In the genomic region with DNA sequence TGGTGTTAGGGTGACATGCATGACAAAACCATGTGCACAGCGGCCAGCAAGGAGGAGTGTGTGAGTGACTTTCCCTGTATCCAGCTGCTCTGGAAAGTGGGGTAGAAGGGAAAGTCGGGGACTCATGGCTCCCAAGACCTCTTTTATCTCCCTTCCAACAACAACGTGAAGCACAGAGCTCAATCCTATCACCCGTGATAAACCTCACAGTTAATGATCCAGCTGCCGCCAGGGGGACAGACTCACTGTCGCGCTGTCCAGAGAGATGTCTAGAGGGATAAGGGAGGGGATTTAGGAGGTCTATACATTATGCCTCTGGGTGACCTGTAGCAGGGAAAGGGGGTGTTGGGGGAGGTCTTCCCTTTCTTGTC, we compare ENCODE assay signal across 14 cellular contexts.
A peak's percentile ranks its signal among the peaks of the same experiment; 100 is the strongest.
DNase-seq lines count a peak whose midpoint lies in the region; FAIRE-seq and TF ChIP-seq lines count a peak whose summit lies in the region.
"Had no signal": no experiment of that assay in that cellular context is flagged by ENCODE, and none has a peak within 500 bp of the region (broad histone marks: within the 10 kb centered on the region; RNA-seq: fewer than 3 reads in every experiment).

No MANE protein-coding gene starts in this region.

- peak overlapping the region; percentile 79 for H3K9ac ChIP-seq in MM.1S (ENCODE audit: low read length)

- peak overlapping the region; percentile 84 for H3K4me2 ChIP-seq in MM.1S (ENCODE audit: low read depth, low read length)

- DNase-seq in GM12891 (ENCODE audit: insufficient read length, low spot score) (no peak), MM.1S (no peak), brain microvascular endothelial cell (no peak), neural crest cell (ENCODE audit: low read depth, low spot score) (no peak), NCI-H226 (no peak), epidermal melanocyte (ENCODE audit: insufficient read length, low spot score) (no peak), NCI-H146 (lab: John Stamatoyannopoulos, UW) (no peak)
- DNase-seq in central memory CD4-positive, alpha-beta T cell: no peak
- DNase-seq: activated effector memory CD4-positive, alpha-beta T cell treated with Interleukin-2 at 50 U/mL for 16 hours; gastrocnemius medialis; kidney glomerular epithelial cell; RPMI8226 had no signal

- H3K36me3 ChIP-seq in MM.1S (replicated peaks; ENCODE audit: insufficient read depth, low read length): no peaks in the 10 kb centered on the region
- no peaks in the 10 kb centered on the region for H3K36me3 ChIP-seq in brain microvascular endothelial cell (replicated peaks)
- H3K36me3 ChIP-seq: gastrocnemius medialis had no signal

- H3K4me3 Mint-ChIP-seq in neural crest cell: no peak overlapping the region

- H3K27ac ChIP-seq in MM.1S (ENCODE audit: low read length): peak overlapping the region; percentile 99
- H3K27ac ChIP-seq in brain microvascular endothelial cell: no peak overlapping the region
- H3K27ac ChIP-seq: gastrocnemius medialis had no signal

- H3K27me3 ChIP-seq in MM.1S (replicated peaks; ENCODE audit: insufficient read depth, low read length): no peaks in the 10 kb centered on the region
- H3K27me3 ChIP-seq in brain microvascular endothelial cell (replicated peaks): no peaks in the 10 kb centered on the region

- peaks cover 40% of the 10 kb centered on the region for H3K4me1 ChIP-seq in MM.1S (ENCODE audit: low read length)
- H3K4me1 ChIP-seq: gastrocnemius medialis had no signal

- H2AFZ ChIP-seq in MM.1S (ENCODE audit: low read length): peak overlapping the region; percentile 63

- H3F3A ChIP-seq in MM.1S (ENCODE audit: insufficient read depth, low read length): peaks cover 26% of the 10 kb centered on the region

- no peaks in the 10 kb centered on the region for H3K9me3 ChIP-seq in MM.1S (replicated peaks; ENCODE audit: insufficient read depth, low read length)
- H3K9me3 ChIP-seq: gastrocnemius medialis had no signal

- no peak overlapping the region for H3K4me3 ChIP-seq in MM.1S (ENCODE audit: low read length)
- H3K4me3 ChIP-seq in brain microvascular endothelial cell (ENCODE audit: low read depth, low read length): no peak overlapping the region
- H3K4me3 ChIP-seq: gastrocnemius medialis had no signal

- H4K20me1 ChIP-seq in MM.1S (ENCODE audit: insufficient read depth, low read length): no peaks in the 10 kb centered on the region

- peak; percentile 23 for FAIRE-seq in GM12891 (lab: Jason Lieb, UNC)
- FAIRE-seq: colon, TTC549 had no signal

- H3K9me2 ChIP-seq in MM.1S (replicated peaks; ENCODE audit: insufficient read depth, low read length): no peaks in the 10 kb centered on the region

- no peaks in the 10 kb centered on the region for H3K36me3 Mint-ChIP-seq in neural crest cell (ENCODE audit: low read depth)

- H3K79me2 ChIP-seq in MM.1S (ENCODE audit: low read length): no peaks in the 10 kb centered on the region

- no peaks in the 10 kb centered on the region for H3K9me3 Mint-ChIP-seq in neural crest cell

- no peak for TF ChIP-seq CTCF in MM.1S (IDR thresholded peaks at IDR 0.05; ENCODE audit: low read length)
- peak; percentile 22 for TF ChIP-seq CTCF in brain microvascular endothelial cell (IDR thresholded peaks at IDR 0.05; ENCODE audit: low read depth, low read length, missing control alignments)
- TF ChIP-seq CTCF in neural crest cell (conservative IDR thresholded peaks at IDR 0.05): peak; percentile 14

- in situ Hi-C loops in brain microvascular endothelial cell (cut with HindIII; ENCODE audit: low pct_ligation_motif_present, low sequenced_read_pairs): no loop called here

- peaks cover 3% of the 10 kb centered on the region for H3K27me3 Mint-ChIP-seq in neural crest cell (ENCODE audit: low read depth)

- H3K27ac Mint-ChIP-seq in neural crest cell (ENCODE audit: unreplicated experiment): peak overlapping the region; percentile 23

- peaks cover 18% of the 10 kb centered on the region for H3K4me1 Mint-ChIP-seq in neural crest cell

- TF ChIP-seq POLR2A in GM12891 (IDR thresholded peaks at IDR 0.05; ENCODE audit: low read depth, low read length): no peak

TF ChIP-seq in GM12891, 5 proteins besides CTCF, POLR2A, EP300 and RAD21:
- TF ChIP-seq TAF1 (IDR thresholded peaks at IDR 0.05; ENCODE audit: low read depth, low read length) (no peak), POLR2AphosphoS5 (IDR thresholded peaks at IDR 0.05; ENCODE audit: low read depth, low read length) (no peak)
